In the genomic region with DNA sequence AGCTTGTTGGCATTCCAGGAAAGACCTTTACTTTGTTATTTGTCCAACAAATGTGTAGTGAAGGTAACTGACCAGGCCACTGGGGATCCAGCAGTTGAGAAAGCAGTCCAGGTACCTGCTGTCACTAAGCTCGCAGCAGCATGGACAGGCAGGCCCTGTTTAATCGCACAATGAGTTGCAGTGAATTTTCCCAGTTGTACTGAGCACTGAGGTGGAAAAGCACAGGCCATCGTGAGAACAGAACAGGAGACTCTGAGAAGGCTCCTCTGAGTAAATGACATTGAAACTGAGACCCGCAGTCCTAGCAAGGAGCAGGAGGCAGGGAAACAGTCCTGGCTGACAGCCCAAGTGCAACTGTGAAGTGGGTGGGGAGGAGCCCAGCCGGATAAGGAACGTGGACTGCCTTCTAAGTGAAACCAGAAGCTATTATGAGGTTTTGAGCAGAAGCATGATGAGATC, we compare ENCODE assay signal across 12 cellular contexts. TPM values are rescaled to one million over a fixed set of nuclear protein-coding genes. Genes with fewer than 3 reads are reported as not detected.
DNase-seq lines count a peak whose midpoint lies in the region; ATAC-seq and TF ChIP-seq lines count a peak whose summit lies in the region.
"Had no signal": no experiment of that assay in that cellular context is flagged by ENCODE, and none has a peak within 500 bp of the region (broad histone marks: within the 10 kb centered on the region; RNA-seq: fewer than 3 reads in every experiment).

No MANE protein-coding gene starts in this region.

- H3K9ac ChIP-seq in KMS-11: peak overlapping the region; percentile 13; the same call in 1 of the 2 replicates

- H4K20me1 ChIP-seq in KMS-11 (ENCODE audit: insufficient read depth): no peaks in the 10 kb centered on the region

- no peaks in the 10 kb centered on the region for H3K27me3 ChIP-seq in KMS-11 (ENCODE audit: insufficient read depth, low read depth)
- no peaks in the 10 kb centered on the region for H3K27me3 ChIP-seq in CD8-positive, alpha-beta T cell (ENCODE audit: insufficient read depth, low read length)

- peaks cover 85% of the 10 kb centered on the region for H3K4me1 Mint-ChIP-seq in brain
- no peaks in the 10 kb centered on the region for H3K4me1 Mint-ChIP-seq in CD8-positive, alpha-beta T cell (ENCODE audit: low read depth)

- peak overlapping the region; percentile 72 for H3K4me2 ChIP-seq in KMS-11

- H3K9me3 ChIP-seq in mucosa of descending colon: no peaks in the 10 kb centered on the region
- no peaks in the 10 kb centered on the region for H3K9me3 ChIP-seq in CD8-positive, alpha-beta T cell (ENCODE audit: low read length)

- peaks cover 0 to 2% (median 0%) of the 10 kb centered on the region in 5 experiments for H3K9me3 Mint-ChIP-seq in brain
- H3K9me3 Mint-ChIP-seq in CD8-positive, alpha-beta T cell: no peaks in the 10 kb centered on the region
- H3K9me3 Mint-ChIP-seq: dendritic cell treated with granulocyte-macrophage colony-stimulating factor and Interleukin-4, amounts not matched to agents 40 ng/mL and 50 ng/mL, for 4 days had no signal

- H3K4me3 ChIP-seq in KMS-11 (IDR thresholded peaks at IDR 0.05; ENCODE audit: insufficient read depth, low read depth, low read length): no peak overlapping the region
- H3K4me3 ChIP-seq in mucosa of descending colon: no peak overlapping the region
- H3K4me3 ChIP-seq in CD8-positive, alpha-beta T cell (ENCODE audit: low read depth, low read length): no peak overlapping the region
- H3K4me3 ChIP-seq: skin epidermis had no signal

- no peak for TF ChIP-seq CTCF in KMS-11 (conservative IDR thresholded peaks at IDR 0.05; ENCODE audit: low read depth, low read length)
- TF ChIP-seq CTCF in brain (conservative IDR thresholded peaks at IDR 0.05): no peak
- TF ChIP-seq CTCF in mucosa of descending colon (IDR thresholded peaks at IDR 0.05): no peak
- no peak for TF ChIP-seq CTCF in CD8-positive, alpha-beta T cell (IDR thresholded peaks at IDR 0.05)

- peaks cover 8% of the 10 kb centered on the region for H3K27me3 Mint-ChIP-seq in brain
- H3K27me3 Mint-ChIP-seq in CD8-positive, alpha-beta T cell (ENCODE audit: low read depth): no peaks in the 10 kb centered on the region
- H3K27me3 Mint-ChIP-seq: dendritic cell treated with granulocyte-macrophage colony-stimulating factor and Interleukin-4, amounts not matched to agents 40 ng/mL and 50 ng/mL, for 4 days had no signal

- H3K4me1 ChIP-seq in KMS-11 (ENCODE audit: low read depth, poor library complexity, severe bottlenecking): peaks cover 55% of the 10 kb centered on the region
- peaks cover 7% of the 10 kb centered on the region for H3K4me1 ChIP-seq in mucosa of descending colon (ENCODE audit: low read depth)
- no peaks in the 10 kb centered on the region for H3K4me1 ChIP-seq in CD8-positive, alpha-beta T cell (ENCODE audit: insufficient read depth, low read length)

- peak overlapping the region; percentile 46; the same call in 1 of the 2 replicates for H2AFZ ChIP-seq in KMS-11 (ENCODE audit: low read depth)

- ATAC-seq in mucosa of descending colon: peak; percentile 75
- no peak for ATAC-seq in CD8-positive, alpha-beta T cell
- ATAC-seq: stimulated activated naive CD8-positive, alpha-beta T cell treated with anti-CD3 and anti-CD28 coated beads, Interleukin-15, Interleukin-2, amounts not matched to agents 100 U/mL and 50 U/mL, for 24 hours had no signal

- DNase-seq in AG20443 (ENCODE audit: low spot score) (peak; percentile 79), mucosa of descending colon (peak in 2 of 3 donors; percentile 62 to 65), NCI-H2107 (lab: John Stamatoyannopoulos, UW) (no peak), amniotic stem cell (lab: John Stamatoyannopoulos, UW) (no peak), HCEC 1CT (no peak)
- DNase-seq in CD8-positive, alpha-beta T cell: no peak
- DNase-seq: NCI-H1694 treated with DMSO at 0.1 percent for 48 hours; stimulated activated naive CD8-positive, alpha-beta T cell treated with anti-CD3 and anti-CD28 coated beads, Interleukin-15, Interleukin-2, amounts not matched to agents 100 U/mL and 50 U/mL, for 24 hours had no signal

- POLR2A ChIA-PET in CD8-positive, alpha-beta T cell (lab: Charles Lee): no interaction called here

- H3K4me3 Mint-ChIP-seq in brain: peak overlapping the region in 2 of 5 experiments; percentile 1 to 10
- H3K4me3 Mint-ChIP-seq in CD8-positive, alpha-beta T cell: no peak overlapping the region
- H3K4me3 Mint-ChIP-seq: dendritic cell treated with granulocyte-macrophage colony-stimulating factor and Interleukin-4, amounts not matched to agents 40 ng/mL and 50 ng/mL, for 4 days had no signal

- peak overlapping the region; percentile 10 to 89 (median 85) for H3K27ac Mint-ChIP-seq in brain
- H3K27ac Mint-ChIP-seq in CD8-positive, alpha-beta T cell: no peak overlapping the region
- H3K27ac Mint-ChIP-seq: dendritic cell treated with granulocyte-macrophage colony-stimulating factor and Interleukin-4, amounts not matched to agents 40 ng/mL and 50 ng/mL, for 4 days had no signal

- H3K36me3 ChIP-seq in KMS-11 (ENCODE audit: insufficient read depth) (no peaks in the 10 kb centered on the region), mucosa of descending colon (ENCODE audit: low read depth) (no peaks in the 10 kb centered on the region)
- no peaks in the 10 kb centered on the region for H3K36me3 ChIP-seq in CD8-positive, alpha-beta T cell (ENCODE audit: insufficient read depth, low read length)

- CTCF ChIA-PET in CD8-positive, alpha-beta T cell (lab: Charles Lee): no interaction called here

- intact Hi-C loops in mucosa of descending colon (cut with DNase I, micrococcal nuclease): no loop called here
- intact Hi-C loops in CD8-positive, alpha-beta T cell (cut with DNase I, micrococcal nuclease): no loop called here

- peak overlapping the region; percentile 65 for H3K27ac ChIP-seq in KMS-11
- no peak overlapping the region for H3K27ac ChIP-seq in CD8-positive, alpha-beta T cell (ENCODE audit: low read depth, low read length)

- H3K36me3 Mint-ChIP-seq in brain: no peaks in the 10 kb centered on the region
- no peaks in the 10 kb centered on the region for H3K36me3 Mint-ChIP-seq in CD8-positive, alpha-beta T cell

- H3K79me2 ChIP-seq in KMS-11 (ENCODE audit: insufficient read depth, low read depth): no peaks in the 10 kb centered on the region

RNA-seq across cellular contexts. Expression of a gene that starts 39.8 kb away (rescaled TPM):
- polyA plus RNA-seq in brain (ENCODE audit: insufficient read depth, low read depth, low replicate concordance): 6.3 TPM
- 10 to 100 TPM in 1 of 3 donors, 1 to 10 TPM in 2; 3.8 to 91.6 (median 6.6) TPM for total RNA-seq in mucosa of descending colon
- 1 to 10 TPM in 1 of 2 experiments, under 1 TPM in 1; 1.00 to 1.1 TPM for total RNA-seq in CD8-positive, alpha-beta T cell

Comparison
In these comparisons a context has a peak if more than half of its experiments do, and no peak if none do; other contexts are left out.
1. DNase-seq: peak in AG20443 (single experiment) and mucosa of descending colon (2 of 3); none in NCI-H2107 (single experiment), amniotic stem cell (single experiment), HCEC 1CT (single experiment) and CD8-positive, alpha-beta T cell (0 of 7).